1 cellular context compared by ENCODE assay signal in the genomic region with DNA sequence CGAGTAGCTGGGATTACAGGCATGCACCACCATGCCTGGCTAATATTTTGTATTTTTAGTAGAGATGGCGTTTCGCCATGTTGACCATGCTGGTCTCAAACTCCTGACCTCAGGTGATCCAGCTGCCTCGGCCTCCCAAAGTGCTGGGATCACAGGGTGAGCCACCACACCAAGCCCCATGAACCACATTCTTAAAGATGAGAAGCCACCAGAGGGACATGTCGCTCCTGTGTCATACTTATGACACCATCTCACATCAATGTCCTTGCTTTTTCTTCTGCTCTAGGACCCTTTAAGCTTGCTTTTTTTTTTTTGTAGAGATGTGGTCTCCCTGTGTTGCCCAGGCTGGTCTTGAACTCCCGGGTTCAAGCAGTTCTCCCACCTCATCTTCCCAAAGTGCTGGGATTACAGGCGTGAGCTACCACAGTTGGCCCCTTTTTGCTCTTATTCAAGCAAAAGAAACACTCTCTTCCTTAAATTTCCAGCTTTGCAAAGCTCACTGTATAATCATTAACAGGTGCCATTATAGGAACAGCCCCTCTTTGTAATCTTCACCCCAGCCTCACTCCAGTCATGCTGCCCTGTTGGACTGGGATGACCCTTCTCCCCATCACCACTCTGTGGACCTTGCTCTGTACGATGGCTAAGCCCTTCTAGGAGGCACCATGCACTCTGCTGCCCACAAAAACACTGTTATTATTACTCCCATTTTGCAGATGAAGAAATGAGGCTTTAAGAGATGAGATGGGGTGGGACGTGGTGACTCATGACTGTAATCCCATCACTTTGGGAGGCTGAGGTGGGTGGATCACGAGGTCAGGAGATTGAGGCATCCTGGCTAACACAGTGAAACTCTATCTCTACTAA.
TF ChIP-seq lines count a peak whose summit lies in the region.

No MANE protein-coding gene starts in this region.

TF ChIP-seq in HepG2, 621 proteins besides CTCF, POLR2A, EP300 and RAD21 (continued from another document and continues in another):
- TF ChIP-seq JARID2 (CRISPR knock-in tag; IDR thresholded peaks at IDR 0.05; ENCODE audit: insufficient replicate concordance) = no peak
- TF ChIP-seq ZNF652 (CRISPR knock-in tag; IDR thresholded peaks at IDR 0.05; ENCODE audit: borderline replicate concordance, low read depth) = no peak
- TF ChIP-seq, protein P1, sequence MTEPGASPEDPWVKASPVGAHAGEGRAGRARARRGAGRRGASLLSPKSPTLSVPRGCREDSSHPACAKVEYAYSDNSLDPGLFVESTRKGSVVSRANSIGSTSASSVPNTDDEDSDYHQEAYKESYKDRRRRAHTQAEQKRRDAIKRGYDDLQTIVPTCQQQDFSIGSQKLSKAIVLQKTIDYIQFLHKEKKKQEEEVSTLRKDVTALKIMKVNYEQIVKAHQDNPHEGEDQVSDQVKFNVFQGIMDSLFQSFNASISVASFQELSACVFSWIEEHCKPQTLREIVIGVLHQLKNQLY (CRISPR knock-in tag; IDR thresholded peaks at IDR 0.05) = peak; percentile 69; the same call in 1 of the 2 replicates
- no peak for TF ChIP-seq SRSF9 (IDR thresholded peaks at IDR 0.05; ENCODE audit: borderline replicate concordance, insufficient read depth, low read depth, low read length, poor library complexity, severe bottlenecking)
- TF ChIP-seq, protein P2, sequence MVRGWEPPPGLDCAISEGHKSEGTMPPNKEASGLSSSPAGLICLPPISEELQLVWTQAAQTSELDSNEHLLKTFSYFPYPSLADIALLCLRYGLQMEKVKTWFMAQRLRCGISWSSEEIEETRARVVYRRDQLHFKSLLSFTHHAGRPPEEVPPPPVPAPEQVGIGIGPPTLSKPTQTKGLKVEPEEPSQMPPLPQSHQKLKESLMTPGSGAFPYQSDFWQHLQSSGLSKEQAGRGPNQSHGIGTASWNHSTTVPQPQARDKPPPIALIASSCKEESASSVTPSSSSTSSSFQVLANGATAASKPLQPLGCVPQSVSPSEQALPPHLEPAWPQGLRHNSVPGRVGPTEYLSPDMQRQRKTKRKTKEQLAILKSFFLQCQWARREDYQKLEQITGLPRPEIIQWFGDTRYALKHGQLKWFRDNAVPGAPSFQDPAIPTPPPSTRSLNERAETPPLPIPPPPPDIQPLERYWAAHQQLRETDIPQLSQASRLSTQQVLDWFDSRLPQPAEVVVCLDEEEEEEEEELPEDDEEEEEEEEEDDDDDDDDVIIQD (CRISPR knock-in tag; IDR thresholded peaks at IDR 0.05; ENCODE audit: low read depth) = peak; percentile 99
- TF ChIP-seq RXRB (CRISPR knock-in tag; IDR thresholded peaks at IDR 0.05; ENCODE audit: borderline replicate concordance) = peak; percentile 99
- no peak for TF ChIP-seq ZNF468 (CRISPR knock-in tag; IDR thresholded peaks at IDR 0.05)
- no peak for TF ChIP-seq RFX5 (IDR thresholded peaks at IDR 0.05; ENCODE audit: low read depth, low read length)
- no peak for TF ChIP-seq TCF7L2 (IDR thresholded peaks at IDR 0.05; ENCODE audit: low read depth, low read length)
- peak; percentile 96 for TF ChIP-seq ZNF766 (CRISPR knock-in tag; IDR thresholded peaks at IDR 0.05; ENCODE audit: borderline replicate concordance)
- no peak for TF ChIP-seq HOXA7 (CRISPR knock-in tag; IDR thresholded peaks at IDR 0.05)
- TF ChIP-seq PAX8 (CRISPR knock-in tag; IDR thresholded peaks at IDR 0.05; ENCODE audit: borderline replicate concordance) = no peak
- TF ChIP-seq RARG (CRISPR knock-in tag; IDR thresholded peaks at IDR 0.05; ENCODE audit: low read depth) = no peak
- TF ChIP-seq ZC3H13 (CRISPR knock-in tag; IDR thresholded peaks at IDR 0.05) = no peak
- no peak for TF ChIP-seq ONECUT2 (CRISPR knock-in tag; IDR thresholded peaks at IDR 0.05)
- TF ChIP-seq JUNB (CRISPR knock-in tag; IDR thresholded peaks at IDR 0.05; ENCODE audit: borderline replicate concordance) = no peak
- TF ChIP-seq, protein P3, sequence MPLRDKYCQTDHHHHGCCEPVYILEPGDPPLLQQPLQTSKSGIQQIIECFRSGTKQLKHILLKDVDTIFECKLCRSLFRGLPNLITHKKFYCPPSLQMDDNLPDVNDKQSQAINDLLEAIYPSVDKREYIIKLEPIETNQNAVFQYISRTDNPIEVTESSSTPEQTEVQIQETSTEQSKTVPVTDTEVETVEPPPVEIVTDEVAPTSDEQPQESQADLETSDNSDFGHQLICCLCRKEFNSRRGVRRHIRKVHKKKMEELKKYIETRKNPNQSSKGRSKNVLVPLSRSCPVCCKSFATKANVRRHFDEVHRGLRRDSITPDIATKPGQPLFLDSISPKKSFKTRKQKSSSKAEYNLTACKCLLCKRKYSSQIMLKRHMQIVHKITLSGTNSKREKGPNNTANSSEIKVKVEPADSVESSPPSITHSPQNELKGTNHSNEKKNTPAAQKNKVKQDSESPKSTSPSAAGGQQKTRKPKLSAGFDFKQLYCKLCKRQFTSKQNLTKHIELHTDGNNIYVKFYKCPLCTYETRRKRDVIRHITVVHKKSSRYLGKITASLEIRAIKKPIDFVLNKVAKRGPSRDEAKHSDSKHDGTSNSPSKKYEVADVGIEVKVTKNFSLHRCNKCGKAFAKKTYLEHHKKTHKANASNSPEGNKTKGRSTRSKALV (CRISPR knock-in tag; IDR thresholded peaks at IDR 0.05) = no peak
- TF ChIP-seq ZSCAN9 (CRISPR knock-in tag; IDR thresholded peaks at IDR 0.05; ENCODE audit: borderline replicate concordance) = peak; percentile 22; the same call in 1 of the 2 replicates
- TF ChIP-seq, protein P4, sequence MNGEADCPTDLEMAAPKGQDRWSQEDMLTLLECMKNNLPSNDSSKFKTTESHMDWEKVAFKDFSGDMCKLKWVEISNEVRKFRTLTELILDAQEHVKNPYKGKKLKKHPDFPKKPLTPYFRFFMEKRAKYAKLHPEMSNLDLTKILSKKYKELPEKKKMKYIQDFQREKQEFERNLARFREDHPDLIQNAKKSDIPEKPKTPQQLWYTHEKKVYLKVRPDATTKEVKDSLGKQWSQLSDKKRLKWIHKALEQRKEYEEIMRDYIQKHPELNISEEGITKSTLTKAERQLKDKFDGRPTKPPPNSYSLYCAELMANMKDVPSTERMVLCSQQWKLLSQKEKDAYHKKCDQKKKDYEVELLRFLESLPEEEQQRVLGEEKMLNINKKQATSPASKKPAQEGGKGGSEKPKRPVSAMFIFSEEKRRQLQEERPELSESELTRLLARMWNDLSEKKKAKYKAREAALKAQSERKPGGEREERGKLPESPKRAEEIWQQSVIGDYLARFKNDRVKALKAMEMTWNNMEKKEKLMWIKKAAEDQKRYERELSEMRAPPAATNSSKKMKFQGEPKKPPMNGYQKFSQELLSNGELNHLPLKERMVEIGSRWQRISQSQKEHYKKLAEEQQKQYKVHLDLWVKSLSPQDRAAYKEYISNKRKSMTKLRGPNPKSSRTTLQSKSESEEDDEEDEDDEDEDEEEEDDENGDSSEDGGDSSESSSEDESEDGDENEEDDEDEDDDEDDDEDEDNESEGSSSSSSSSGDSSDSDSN (CRISPR knock-in tag; IDR thresholded peaks at IDR 0.05) = peak; percentile 50; the same call in 1 of the 2 replicates
- TF ChIP-seq ZNF83 (CRISPR knock-in tag; IDR thresholded peaks at IDR 0.05; ENCODE audit: borderline replicate concordance) = no peak
- peak; percentile 31; the same call in 1 of the 2 replicates for TF ChIP-seq POLR2AphosphoS5 (IDR thresholded peaks at IDR 0.05; ENCODE audit: low read depth, low read length)
- TF ChIP-seq TBL1XR1 (IDR thresholded peaks at IDR 0.05; ENCODE audit: borderline replicate concordance, low read length, partially characterized antibody) = no peak
- TF ChIP-seq BCL6 (CRISPR knock-in tag; IDR thresholded peaks at IDR 0.05) = peak; percentile 78
- TF ChIP-seq, protein P5, sequence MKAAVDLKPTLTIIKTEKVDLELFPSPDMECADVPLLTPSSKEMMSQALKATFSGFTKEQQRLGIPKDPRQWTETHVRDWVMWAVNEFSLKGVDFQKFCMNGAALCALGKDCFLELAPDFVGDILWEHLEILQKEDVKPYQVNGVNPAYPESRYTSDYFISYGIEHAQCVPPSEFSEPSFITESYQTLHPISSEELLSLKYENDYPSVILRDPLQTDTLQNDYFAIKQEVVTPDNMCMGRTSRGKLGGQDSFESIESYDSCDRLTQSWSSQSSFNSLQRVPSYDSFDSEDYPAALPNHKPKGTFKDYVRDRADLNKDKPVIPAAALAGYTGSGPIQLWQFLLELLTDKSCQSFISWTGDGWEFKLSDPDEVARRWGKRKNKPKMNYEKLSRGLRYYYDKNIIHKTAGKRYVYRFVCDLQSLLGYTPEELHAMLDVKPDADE (CRISPR knock-in tag; IDR thresholded peaks at IDR 0.05) = no peak
- TF ChIP-seq, protein P6, sequence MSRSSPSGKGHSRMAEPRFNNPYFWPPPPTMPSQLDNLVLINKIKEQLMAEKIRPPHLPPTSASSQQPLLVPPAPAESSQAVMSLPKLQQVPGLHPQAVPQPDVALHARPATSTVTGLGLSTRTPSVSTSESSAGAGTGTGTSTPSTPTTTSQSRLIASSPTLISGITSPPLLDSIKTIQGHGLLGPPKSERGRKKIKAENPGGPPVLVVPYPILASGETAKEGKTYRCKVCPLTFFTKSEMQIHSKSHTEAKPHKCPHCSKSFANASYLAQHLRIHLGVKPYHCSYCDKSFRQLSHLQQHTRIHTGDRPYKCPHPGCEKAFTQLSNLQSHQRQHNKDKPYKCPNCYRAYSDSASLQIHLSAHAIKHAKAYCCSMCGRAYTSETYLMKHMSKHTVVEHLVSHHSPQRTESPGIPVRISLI (CRISPR knock-in tag; IDR thresholded peaks at IDR 0.05; ENCODE audit: borderline replicate concordance) = 0 out of 2 replicates have a peak, but pooled peaks have one; percentile 12
- peak; percentile 57; the same call in 1 of the 2 replicates for TF ChIP-seq ZNF17 (CRISPR knock-in tag; IDR thresholded peaks at IDR 0.05)
- peak; percentile 86 for TF ChIP-seq ZMYM2 (CRISPR knock-in tag; IDR thresholded peaks at IDR 0.05)
- no peak for TF ChIP-seq ZNF44 (CRISPR knock-in tag; IDR thresholded peaks at IDR 0.05)
- TF ChIP-seq ZBTB8A (CRISPR knock-in tag; IDR thresholded peaks at IDR 0.05; ENCODE audit: borderline replicate concordance, low read depth) = no peak
- no peak for TF ChIP-seq ZNF556 (CRISPR knock-in tag; IDR thresholded peaks at IDR 0.05; ENCODE audit: borderline replicate concordance)
- peak; percentile 92 for TF ChIP-seq HOXA3 (CRISPR knock-in tag; IDR thresholded peaks at IDR 0.05)
- TF ChIP-seq ZNF282 (IDR thresholded peaks at IDR 0.05; ENCODE audit: partially characterized antibody) = no peak
- no peak for TF ChIP-seq ZNF260 (CRISPR knock-in tag; IDR thresholded peaks at IDR 0.05; ENCODE audit: borderline replicate concordance, low read depth)
- no peak for TF ChIP-seq ZNF563 (CRISPR knock-in tag; IDR thresholded peaks at IDR 0.05)
- peak; percentile 71 for TF ChIP-seq ZNF792 (CRISPR knock-in tag; IDR thresholded peaks at IDR 0.05)
- no peak for TF ChIP-seq ZNF619 (CRISPR knock-in tag; IDR thresholded peaks at IDR 0.05)
- TF ChIP-seq, protein P7, sequence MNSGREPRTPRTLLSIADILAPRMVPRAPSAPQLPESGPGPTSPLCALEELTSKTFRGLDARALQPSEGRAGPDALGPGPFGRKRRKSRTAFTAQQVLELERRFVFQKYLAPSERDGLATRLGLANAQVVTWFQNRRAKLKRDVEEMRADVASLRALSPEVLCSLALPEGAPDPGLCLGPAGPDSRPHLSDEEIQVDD (CRISPR knock-in tag; IDR thresholded peaks at IDR 0.05; ENCODE audit: borderline replicate concordance) = no peak
- no peak for TF ChIP-seq MAF1 (CRISPR knock-in tag; IDR thresholded peaks at IDR 0.05; ENCODE audit: borderline replicate concordance)
- TF ChIP-seq CCDC6 (CRISPR knock-in tag; IDR thresholded peaks at IDR 0.05) = no peak
- no peak for TF ChIP-seq ISX (CRISPR knock-in tag; conservative IDR thresholded peaks at IDR 0.05)
- no peak for TF ChIP-seq ZNF776 (CRISPR knock-in tag; IDR thresholded peaks at IDR 0.05)
- TF ChIP-seq POLR2AphosphoS2 (IDR thresholded peaks at IDR 0.05; ENCODE audit: low read depth, low read length) = no peak
- TF ChIP-seq, protein P8, sequence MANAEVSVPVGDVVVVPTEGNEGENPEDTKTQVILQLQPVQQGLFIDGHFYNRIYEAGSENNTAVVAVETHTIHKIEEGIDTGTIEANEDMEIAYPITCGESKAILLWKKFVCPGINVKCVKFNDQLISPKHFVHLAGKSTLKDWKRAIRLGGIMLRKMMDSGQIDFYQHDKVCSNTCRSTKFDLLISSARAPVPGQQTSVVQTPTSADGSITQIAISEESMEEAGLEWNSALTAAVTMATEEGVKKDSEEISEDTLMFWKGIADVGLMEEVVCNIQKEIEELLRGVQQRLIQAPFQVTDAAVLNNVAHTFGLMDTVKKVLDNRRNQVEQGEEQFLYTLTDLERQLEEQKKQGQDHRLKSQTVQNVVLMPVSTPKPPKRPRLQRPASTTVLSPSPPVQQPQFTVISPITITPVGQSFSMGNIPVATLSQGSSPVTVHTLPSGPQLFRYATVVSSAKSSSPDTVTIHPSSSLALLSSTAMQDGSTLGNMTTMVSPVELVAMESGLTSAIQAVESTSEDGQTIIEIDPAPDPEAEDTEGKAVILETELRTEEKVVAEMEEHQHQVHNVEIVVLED (CRISPR knock-in tag; IDR thresholded peaks at IDR 0.05; ENCODE audit: borderline replicate concordance) = peak; percentile 25; the same call in 1 of the 2 replicates
- TF ChIP-seq, protein P9, sequence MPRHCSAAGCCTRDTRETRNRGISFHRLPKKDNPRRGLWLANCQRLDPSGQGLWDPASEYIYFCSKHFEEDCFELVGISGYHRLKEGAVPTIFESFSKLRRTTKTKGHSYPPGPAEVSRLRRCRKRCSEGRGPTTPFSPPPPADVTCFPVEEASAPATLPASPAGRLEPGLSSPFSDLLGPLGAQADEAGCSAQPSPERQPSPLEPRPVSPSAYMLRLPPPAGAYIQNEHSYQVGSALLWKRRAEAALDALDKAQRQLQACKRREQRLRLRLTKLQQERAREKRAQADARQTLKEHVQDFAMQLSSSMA (CRISPR knock-in tag; IDR thresholded peaks at IDR 0.05) = 0 out of 2 replicates have a peak, but pooled peaks have one; percentile 64
- TF ChIP-seq CC2D1A (CRISPR knock-in tag; IDR thresholded peaks at IDR 0.05) = no peak
- peak; percentile 67 for TF ChIP-seq FOSL2 (CRISPR knock-in tag; IDR thresholded peaks at IDR 0.05)
- TF ChIP-seq, protein P10, sequence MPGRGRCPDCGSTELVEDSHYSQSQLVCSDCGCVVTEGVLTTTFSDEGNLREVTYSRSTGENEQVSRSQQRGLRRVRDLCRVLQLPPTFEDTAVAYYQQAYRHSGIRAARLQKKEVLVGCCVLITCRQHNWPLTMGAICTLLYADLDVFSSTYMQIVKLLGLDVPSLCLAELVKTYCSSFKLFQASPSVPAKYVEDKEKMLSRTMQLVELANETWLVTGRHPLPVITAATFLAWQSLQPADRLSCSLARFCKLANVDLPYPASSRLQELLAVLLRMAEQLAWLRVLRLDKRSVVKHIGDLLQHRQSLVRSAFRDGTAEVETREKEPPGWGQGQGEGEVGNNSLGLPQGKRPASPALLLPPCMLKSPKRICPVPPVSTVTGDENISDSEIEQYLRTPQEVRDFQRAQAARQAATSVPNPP (CRISPR knock-in tag; IDR thresholded peaks at IDR 0.05) = no peak
- no peak for TF ChIP-seq ZNF430 (CRISPR knock-in tag; IDR thresholded peaks at IDR 0.05)
- TF ChIP-seq ZNF850 (CRISPR knock-in tag; conservative IDR thresholded peaks at IDR 0.05) = no peak
- peak; percentile 29; the same call in 1 of the 2 replicates for TF ChIP-seq NAIF1 (CRISPR knock-in tag; IDR thresholded peaks at IDR 0.05; ENCODE audit: borderline replicate concordance)
- TF ChIP-seq ZNF746 (CRISPR knock-in tag; IDR thresholded peaks at IDR 0.05) = 0 out of 2 replicates have a peak, but pooled peaks have one; percentile 13
- TF ChIP-seq, protein P11, sequence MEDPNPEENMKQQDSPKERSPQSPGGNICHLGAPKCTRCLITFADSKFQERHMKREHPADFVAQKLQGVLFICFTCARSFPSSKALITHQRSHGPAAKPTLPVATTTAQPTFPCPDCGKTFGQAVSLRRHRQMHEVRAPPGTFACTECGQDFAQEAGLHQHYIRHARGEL (CRISPR knock-in tag; IDR thresholded peaks at IDR 0.05) = no peak
- TF ChIP-seq SCMH1 (CRISPR knock-in tag; IDR thresholded peaks at IDR 0.05; ENCODE audit: borderline replicate concordance) = no peak
- no peak for TF ChIP-seq U2AF2 (IDR thresholded peaks at IDR 0.05; ENCODE audit: low read depth, low read length)
- TF ChIP-seq KLF9 (CRISPR knock-in tag; IDR thresholded peaks at IDR 0.05; ENCODE audit: low read depth) = no peak
